ENCODE assay signal across 15 cellular contexts in genomic region chr6:107600111-107600510, GRCh38.
DNase-seq lines count a peak whose midpoint lies in the region; ATAC-seq and TF ChIP-seq lines count a peak whose summit lies in the region.
"Had no signal": no experiment of that assay in that cellular context is flagged by ENCODE, and none has a peak within 500 bp of the region (broad histone marks: within the 10 kb centered on the region; RNA-seq: fewer than 3 reads in every experiment).

No MANE protein-coding gene starts in this region.

- no peaks in the 10 kb centered on the region for H3K79me2 ChIP-seq in smooth muscle cell (ENCODE audit: low read depth)

- H3K27me3 ChIP-seq in HUES48 (ENCODE audit: control insufficient read depth, insufficient read depth, low read length): no peaks in the 10 kb centered on the region
- no peaks in the 10 kb centered on the region for H3K27me3 ChIP-seq in SJCRH30
- no peaks in the 10 kb centered on the region for H3K27me3 ChIP-seq in left lung
- no peaks in the 10 kb centered on the region for H3K27me3 ChIP-seq in smooth muscle cell (ENCODE audit: low read depth)
- no peaks in the 10 kb centered on the region for H3K27me3 ChIP-seq in CD4-positive, alpha-beta T cell (ENCODE audit: control insufficient read depth, insufficient read depth, low read length)
- H3K27me3 ChIP-seq: BLaER1 had no signal

- peak; percentile 40 to 45 for DNase-seq in SJCRH30
- DNase-seq in left lung: no peak
- DNase-seq in smooth muscle cell (lab: John Stamatoyannopoulos, UW; ENCODE audit: unreplicated experiment): no peak
- DNase-seq in CD4-positive, alpha-beta T cell: no peak
- no peak for DNase-seq in head of caudate nucleus
- no peak for DNase-seq in activated naive CD4-positive, alpha-beta T cell treated with anti-CD3 and anti-CD28 coated beads, Interleukin-2, amount 10 ng/mL, durations not matched to agents 7 days and 5 days
- DNase-seq: DMS 273 treated with DMSO at 0.1 percent for 48 hours, HCEC 1CT, NCI-H1105 treated with DMSO at 0.1 percent for 48 hours, NCI-H187, NCI-H2171, SIG-M5 had no signal

- no peaks in the 10 kb centered on the region for H3K4me1 Mint-ChIP-seq in CD4-positive, alpha-beta T cell (ENCODE audit: low read depth)
- no peaks in the 10 kb centered on the region for H3K4me1 Mint-ChIP-seq in activated naive CD4-positive, alpha-beta T cell treated with anti-CD3 and anti-CD28 coated beads, Interleukin-2, amount 10 ng/mL, durations not matched to agents 7 days and 5 days

- intact Hi-C loops in left lung (cut with DNase I) (no loop called here), head of caudate nucleus (cut with DNase I) (no loop called here)
- intact Hi-C loops in CD4-positive, alpha-beta T cell (cut with DNase I, micrococcal nuclease): no loop called here

- H3K4me1 ChIP-seq in HUES48 (ENCODE audit: control insufficient read depth, insufficient read depth, low read length) (peaks cover 42% of the 10 kb centered on the region), SJCRH30 (peaks cover 49% of the 10 kb centered on the region), left lung (no peaks in the 10 kb centered on the region), smooth muscle cell (ENCODE audit: low read depth) (peaks cover 45% of the 10 kb centered on the region)
- H3K4me1 ChIP-seq: BLaER1 had no signal

- peak overlapping the region; percentile 64 for H3K27ac ChIP-seq in HUES48 (ENCODE audit: low read depth, low read length)
- peak overlapping the region; percentile 47 for H3K27ac ChIP-seq in SJCRH30
- no peak overlapping the region for H3K27ac ChIP-seq in left lung
- H3K27ac ChIP-seq in smooth muscle cell (ENCODE audit: low read depth): no peak overlapping the region
- no peak overlapping the region for H3K27ac ChIP-seq in CD4-positive, alpha-beta T cell (ENCODE audit: low read depth, low read length)
- H3K27ac ChIP-seq: BLaER1 had no signal

- WGBS in smooth muscle cell (ENCODE audit: low lambda C conversion rate): 35% methylated on average over 5 of the region's 5 CpGs

- H3K36me3 Mint-ChIP-seq in CD4-positive, alpha-beta T cell (ENCODE audit: low read depth): no peaks in the 10 kb centered on the region
- H3K36me3 Mint-ChIP-seq in activated naive CD4-positive, alpha-beta T cell treated with anti-CD3 and anti-CD28 coated beads, Interleukin-2, amount 10 ng/mL, durations not matched to agents 7 days and 5 days: no peaks in the 10 kb centered on the region

- H3K4me3 ChIP-seq in HUES48 (ENCODE audit: low read depth, low read length) (no peak overlapping the region), SJCRH30 (no peak overlapping the region), left lung (no peak overlapping the region), smooth muscle cell (no peak overlapping the region)
- H3K4me3 ChIP-seq: BLaER1, K562 had no signal

- H3K36me3 ChIP-seq in HUES48 (ENCODE audit: control insufficient read depth, insufficient read depth, low read length) (no peaks in the 10 kb centered on the region), SJCRH30 (no peaks in the 10 kb centered on the region), left lung (no peaks in the 10 kb centered on the region), smooth muscle cell (ENCODE audit: low read depth) (no peaks in the 10 kb centered on the region)
- H3K36me3 ChIP-seq: BLaER1 had no signal

- H3F3A ChIP-seq in smooth muscle cell (ENCODE audit: low read depth): no peaks in the 10 kb centered on the region

- no peak overlapping the region for H3K4me3 Mint-ChIP-seq in CD4-positive, alpha-beta T cell
- no peak overlapping the region for H3K4me3 Mint-ChIP-seq in activated naive CD4-positive, alpha-beta T cell treated with anti-CD3 and anti-CD28 coated beads, Interleukin-2, amount 10 ng/mL, durations not matched to agents 7 days and 5 days

- TF ChIP-seq CTCF in left lung (IDR thresholded peaks at IDR 0.05): no peak
- TF ChIP-seq CTCF in smooth muscle cell (IDR thresholded peaks at IDR 0.05; ENCODE audit: borderline replicate concordance, insufficient read depth, poor library complexity, severe bottlenecking): no peak
- no peak for TF ChIP-seq CTCF in CD4-positive, alpha-beta T cell (IDR thresholded peaks at IDR 0.05)

- POLR2A ChIA-PET in CD4-positive, alpha-beta T cell (lab: Charles Lee): no interaction called here

- no peaks in the 10 kb centered on the region for H3K9me3 Mint-ChIP-seq in CD4-positive, alpha-beta T cell
- no peaks in the 10 kb centered on the region for H3K9me3 Mint-ChIP-seq in activated naive CD4-positive, alpha-beta T cell treated with anti-CD3 and anti-CD28 coated beads, Interleukin-2, amount 10 ng/mL, durations not matched to agents 7 days and 5 days

- peak; percentile 64 for ATAC-seq in left lung
- ATAC-seq in CD4-positive, alpha-beta T cell (ENCODE audit: poor library complexity): no peak
- ATAC-seq: K562 had no signal

- H3K9me3 ChIP-seq in HUES48 (ENCODE audit: control insufficient read depth, insufficient read depth, low read length): no peaks in the 10 kb centered on the region
- no peaks in the 10 kb centered on the region for H3K9me3 ChIP-seq in SJCRH30 (replicated peaks)
- no peaks in the 10 kb centered on the region for H3K9me3 ChIP-seq in left lung
- H3K9me3 ChIP-seq in smooth muscle cell (replicated peaks; ENCODE audit: low read depth): no peaks in the 10 kb centered on the region
- H3K9me3 ChIP-seq in CD4-positive, alpha-beta T cell (ENCODE audit: control insufficient read depth, low read length): no peaks in the 10 kb centered on the region
- H3K9me3 ChIP-seq: BLaER1 had no signal

- no peak overlapping the region for H3K27ac Mint-ChIP-seq in CD4-positive, alpha-beta T cell
- H3K27ac Mint-ChIP-seq in activated naive CD4-positive, alpha-beta T cell treated with anti-CD3 and anti-CD28 coated beads, Interleukin-2, amount 10 ng/mL, durations not matched to agents 7 days and 5 days: no peak overlapping the region

- CTCF ChIA-PET in CD4-positive, alpha-beta T cell (lab: Charles Lee): no interaction called here
- CTCF ChIA-PET in activated naive CD4-positive, alpha-beta T cell treated with anti-CD3 and anti-CD28 coated beads, Interleukin-2, amount 10 ng/mL, durations not matched to agents 7 days and 5 days (lab: Charles Lee): no interaction called here

- no peak overlapping the region for H3K9ac ChIP-seq in HUES48 (ENCODE audit: low read depth, low read length)
- H3K9ac ChIP-seq in smooth muscle cell (ENCODE audit: low read depth): no peak overlapping the region
- H3K9ac ChIP-seq: BLaER1 had no signal

- no peak overlapping the region for H2AFZ ChIP-seq in smooth muscle cell (ENCODE audit: low read depth)

- no peaks in the 10 kb centered on the region for H4K20me1 ChIP-seq in smooth muscle cell (ENCODE audit: low read depth)
- H4K20me1 ChIP-seq: BLaER1 had no signal

- H3K4me2 ChIP-seq in smooth muscle cell: peak overlapping the region; percentile 15
- H3K4me2 ChIP-seq: BLaER1 had no signal

- peaks cover 23% of the 10 kb centered on the region for H3K27me3 Mint-ChIP-seq in CD4-positive, alpha-beta T cell
- H3K27me3 Mint-ChIP-seq in activated naive CD4-positive, alpha-beta T cell treated with anti-CD3 and anti-CD28 coated beads, Interleukin-2, amount 10 ng/mL, durations not matched to agents 7 days and 5 days: peaks cover 16% of the 10 kb centered on the region

Comparison
In these comparisons a context has a peak if more than half of its experiments do, and no peak if none do; other contexts are left out.
1. H3K27ac ChIP-seq: peak in HUES48 (single experiment) and SJCRH30 (single experiment); none in left lung (0 of 2), smooth muscle cell (single experiment) and CD4-positive, alpha-beta T cell (single experiment).
2. DNase-seq: peak in SJCRH30 (2 of 2); none in left lung (0 of 2), smooth muscle cell (single experiment), CD4-positive, alpha-beta T cell (0 of 10), head of caudate nucleus (0 of 42) and activated naive CD4-positive, alpha-beta T cell treated with anti-CD3 and anti-CD28 coated beads, Interleukin-2, amount 10 ng/mL, durations not matched to agents 7 days and 5 days (single experiment).